ENCODE assay signal across 13 cellular contexts in genomic region chr9:109771084-109771483, GRCh38. TPM values are rescaled to one million over a fixed set of nuclear protein-coding genes. Genes with fewer than 3 reads are reported as not detected.
DNase-seq lines count a peak whose midpoint lies in the region; ATAC-seq and TF ChIP-seq lines count a peak whose summit lies in the region.
"Had no signal": no experiment of that assay in that cellular context is flagged by ENCODE, and none has a peak within 500 bp of the region (broad histone marks: within the 10 kb centered on the region; RNA-seq: fewer than 3 reads in every experiment).

No MANE protein-coding gene starts in this region.

- WGBS in mesendoderm (ENCODE audit: extremely low coverage, insufficient coverage, low lambda C conversion rate), result no CpG with 5 or more reads among the region's 2 CpGs

- H3K79me1 ChIP-seq in mesendoderm (ENCODE audit: low read length), result no peaks in the 10 kb centered on the region

- no peak overlapping the region for H2AK5ac ChIP-seq in mesendoderm (ENCODE audit: low read length)

- DNase-seq in AG09319 (ENCODE audit: extremely low read depth, low read depth) (peak; percentile 61), dedifferentiated amniotic fluid mesenchymal stem cell (ENCODE audit: extremely low spot score) (peak; percentile 87), mesendoderm (peak; percentile 97), putamen (ENCODE audit: low spot score) (no peak), NCI-H774 (lab: John Stamatoyannopoulos, UW) (no peak)
- no peak for DNase-seq in stimulated activated CD4-positive, alpha-beta T cell treated with anti-CD3 and anti-CD28 coated beads, Interleukin-12 subunit alpha, Interleukin-12 subunit beta, amount 100 ng/mL, for 4 hours
- DNase-seq: activated CD8-positive, alpha-beta memory T cell treated with anti-CD3 and anti-CD28 coated beads, Interleukin-2, amount 10 ng/mL, durations not matched to agents 7 days and 5 days; adrenal gland; naive thymus-derived CD8-positive, alpha-beta T cell; NCI-H2081; uterus had no signal

- TF ChIP-seq RAD21 in Ishikawa (IDR thresholded peaks at IDR 0.05; ENCODE audit: low read depth), result no peak

- peak overlapping the region; percentile 77 for H3K27ac ChIP-seq in mesendoderm (ENCODE audit: low read depth, low read length)
- H3K27ac ChIP-seq: adrenal gland had no signal

- TF ChIP-seq EP300 in Ishikawa (IDR thresholded peaks at IDR 0.05; ENCODE audit: borderline replicate concordance), result no peak

- no peak for ATAC-seq in HG03139 (IDR thresholded peaks at IDR 0.05; ENCODE audit: unreplicated experiment)
- ATAC-seq: activated CD8-positive, alpha-beta memory T cell treated with anti-CD3 and anti-CD28 coated beads, Interleukin-2, amount 10 ng/mL, durations not matched to agents 7 days and 5 days; naive thymus-derived CD8-positive, alpha-beta T cell had no signal

- H3K4ac ChIP-seq in mesendoderm (ENCODE audit: low read depth, low read length), result no peak overlapping the region

- H4K8ac ChIP-seq in mesendoderm (ENCODE audit: low read depth, low read length), result no peak overlapping the region

- H2BK120ac ChIP-seq in mesendoderm (ENCODE audit: low read depth, low read length), result no peak overlapping the region

- H3K79me2 ChIP-seq in mesendoderm (ENCODE audit: control insufficient read depth, insufficient read depth, low read length), result no peaks in the 10 kb centered on the region

- TF ChIP-seq CTCF in AG09319 (IDR thresholded peaks at IDR 0.05; ENCODE audit: low read depth, low read length), result no peak

- no peak overlapping the region for H3K4me3 ChIP-seq in mesendoderm (ENCODE audit: low read length)
- H3K4me3 ChIP-seq: adrenal gland, uterus had no signal

- H3K23ac ChIP-seq in mesendoderm (ENCODE audit: low read length), result no peak overlapping the region

- H2BK5ac ChIP-seq in mesendoderm (ENCODE audit: low read length), result no peak overlapping the region

- no peak overlapping the region for H4K5ac ChIP-seq in mesendoderm (ENCODE audit: low read length)

- H3K4me2 ChIP-seq in mesendoderm (ENCODE audit: low read length), result no peak overlapping the region

- no peaks in the 10 kb centered on the region for H3K36me3 ChIP-seq in mesendoderm (ENCODE audit: control insufficient read depth, insufficient read depth, low read length)
- H3K36me3 ChIP-seq: adrenal gland, uterus had no signal

- no peaks in the 10 kb centered on the region for H3K27me3 ChIP-seq in mesendoderm (ENCODE audit: insufficient read depth, low read length, poor library complexity)
- H3K27me3 ChIP-seq: adrenal gland, uterus had no signal

- H3K56ac ChIP-seq in mesendoderm (ENCODE audit: low read length), result no peak overlapping the region

- no peak overlapping the region for H3K9ac ChIP-seq in mesendoderm (ENCODE audit: low read length)

- no peak overlapping the region for H2BK15ac ChIP-seq in mesendoderm (replicated peaks; ENCODE audit: low read depth)

- H3K18ac ChIP-seq in mesendoderm (ENCODE audit: low read length), result no peak overlapping the region

- H3K4me1 ChIP-seq in mesendoderm (ENCODE audit: control insufficient read depth, low read depth, low read length), result peaks cover 9% of the 10 kb centered on the region
- H3K4me1 ChIP-seq: adrenal gland had no signal

TF ChIP-seq in Ishikawa, 13 proteins besides CTCF, POLR2A, EP300 and RAD21:
- TF ChIP-seq TAF1 (IDR thresholded peaks at IDR 0.05; ENCODE audit: low read depth), result no peak
- TF ChIP-seq ZBTB7A (IDR thresholded peaks at IDR 0.05; ENCODE audit: low read depth), result no peak
- peak; percentile 91 for TF ChIP-seq TEAD4 (IDR thresholded peaks at IDR 0.05)
- no peak for TF ChIP-seq FOXM1 (IDR thresholded peaks at IDR 0.05; ENCODE audit: borderline replicate concordance, low read depth)
- TF ChIP-seq EGR1 (IDR thresholded peaks at IDR 0.05), result no peak
- TF ChIP-seq CEBPB (IDR thresholded peaks at IDR 0.05), result no peak

RNA-seq across cellular contexts. Expression of gene PALM2AKAP2, which starts 8.9 kb away (rescaled TPM):
- polyA plus RNA-seq in mesendoderm (2013, experiment 1 of 2), result 5.6 TPM
- polyA plus RNA-seq in mesendoderm (2013, experiment 2 of 2), result 5.7 TPM
- polyA plus RNA-seq: naive thymus-derived CD8-positive, alpha-beta T cell had no signal

Comparison
In these comparisons a context has a peak if more than half of its experiments do, and no peak if none do; other contexts are left out.
1. DNase-seq: peak in AG09319 (single experiment), dedifferentiated amniotic fluid mesenchymal stem cell (single experiment) and mesendoderm (single experiment); none in putamen (single experiment), stimulated activated CD4-positive, alpha-beta T cell treated with anti-CD3 and anti-CD28 coated beads, Interleukin-12 subunit alpha, Interleukin-12 subunit beta, amount 100 ng/mL, for 4 hours (single experiment) and NCI-H774 (single experiment).